ENCODE assay signal across 28 cellular contexts in genomic region chr12:5204831-5205230, GRCh38.
"Had no signal": no experiment of that assay in that cellular context is flagged by ENCODE, and none has a peak within 500 bp of the region (broad histone marks: within the 10 kb centered on the region; RNA-seq: fewer than 3 reads in every experiment).

No MANE protein-coding gene starts in this region.

- H2AFZ ChIP-seq: hepatocyte had no signal

- H3K4me1 ChIP-seq: left lung, pancreas, prostate gland, suprapubic skin, tibial artery, upper lobe of right lung had no signal

- H3K9me3 Mint-ChIP-seq: immature natural killer cell; stimulated activated naive CD8-positive, alpha-beta T cell treated with anti-CD3 and anti-CD28 coated beads, Interleukin-15, Interleukin-2, amounts not matched to agents 100 ng/mL and 50 ng/mL, for 24 hours had no signal

- H3K4me3 Mint-ChIP-seq: immature natural killer cell; naive thymus-derived CD8-positive, alpha-beta T cell; nephron; stimulated activated effector memory CD8-positive, alpha-beta T cell treated with anti-CD3 and anti-CD28 coated beads, Interleukin-12 subunit alpha, Interleukin-12 subunit beta, amount 100 ng/mL, for 72 hours; stimulated activated naive CD8-positive, alpha-beta T cell treated with anti-CD3 and anti-CD28 coated beads, Interleukin-15, Interleukin-2, amounts not matched to agents 100 ng/mL and 50 ng/mL, for 24 hours had no signal

- H3K27ac Mint-ChIP-seq: immature natural killer cell; naive thymus-derived CD8-positive, alpha-beta T cell; nephron; stimulated activated effector memory CD8-positive, alpha-beta T cell treated with anti-CD3 and anti-CD28 coated beads, Interleukin-12 subunit alpha, Interleukin-12 subunit beta, amount 100 ng/mL, for 72 hours; stimulated activated naive CD8-positive, alpha-beta T cell treated with anti-CD3 and anti-CD28 coated beads, Interleukin-15, Interleukin-2, amounts not matched to agents 100 ng/mL and 50 ng/mL, for 24 hours had no signal

- H3K36me3 ChIP-seq: left lung, lower lobe of right lung, pancreas, prostate gland, suprapubic skin, thoracic aorta, tibial artery, upper lobe of right lung had no signal

- H3K9me3 ChIP-seq: left lung, lower lobe of right lung, pancreas, prostate gland, suprapubic skin, thoracic aorta, tibial artery, upper lobe of right lung had no signal

- H3K4me2 ChIP-seq: hepatocyte had no signal

- ATAC-seq: left colon; left lung; lower lobe of right lung; naive thymus-derived CD8-positive, alpha-beta T cell; pancreas; right cardiac atrium; sciatic nerve; stimulated activated effector memory CD8-positive, alpha-beta T cell treated with anti-CD3 and anti-CD28 coated beads, Interleukin-12 subunit alpha, Interleukin-12 subunit beta, amount 100 ng/mL, for 72 hours; upper lobe of right lung had no signal

- H3K79me2 ChIP-seq: hepatocyte had no signal

- H3K4me3 ChIP-seq: hepatocyte, left lung, lower lobe of right lung, pancreas, prostate gland, skin epidermis, suprapubic skin, thoracic aorta, tibial artery, upper lobe of right lung had no signal

- DNase-seq: immature natural killer cell; kidney; left colon; left lung; lower lobe of right lung; mesenchymal stem cell; naive thymus-derived CD8-positive, alpha-beta T cell; nucleus accumbens; pancreas; posterior cingulate gyrus; right cardiac atrium; stimulated activated CD4-positive, alpha-beta T cell treated with anti-CD3 and anti-CD28 coated beads, Interleukin-12 subunit alpha, Interleukin-12 subunit beta, amount 100 ng/mL, for 4 hours; stimulated activated CD4-positive, alpha-beta T cell treated with anti-CD3 and anti-CD28 coated beads, Interleukin-15, amount 100 ng/mL, for 24 hours; stimulated activated CD4-positive, alpha-beta T cell treated with anti-CD3 and anti-CD28 coated beads, Interleukin-2, amount 100 ng/mL, for 24 hours; stimulated activated CD4-positive, alpha-beta T cell treated with anti-CD3 and anti-CD28 coated beads, Interleukin-4, amount 100 ng/mL, for 24 hours; stimulated activated naive CD4-positive, alpha-beta T cell; tibial artery; trophoblast cell; upper lobe of right lung had no signal

- H3K27ac ChIP-seq: hepatocyte, left lung, lower lobe of right lung, pancreas, prostate gland, skin epidermis, suprapubic skin, thoracic aorta, tibial artery, upper lobe of right lung had no signal

- H3K4me1 Mint-ChIP-seq: immature natural killer cell; naive thymus-derived CD8-positive, alpha-beta T cell; stimulated activated effector memory CD8-positive, alpha-beta T cell treated with anti-CD3 and anti-CD28 coated beads, Interleukin-12 subunit alpha, Interleukin-12 subunit beta, amount 100 ng/mL, for 72 hours had no signal

- H3K27me3 ChIP-seq: hepatocyte, tibial artery, upper lobe of right lung had no signal

- H3K36me3 Mint-ChIP-seq: immature natural killer cell; naive thymus-derived CD8-positive, alpha-beta T cell; stimulated activated effector memory CD8-positive, alpha-beta T cell treated with anti-CD3 and anti-CD28 coated beads, Interleukin-12 subunit alpha, Interleukin-12 subunit beta, amount 100 ng/mL, for 72 hours had no signal
